Comparison of ENCODE assay signal across 1 cellular context in genomic region chr1:88935522-88936222, GRCh38.
TF ChIP-seq lines count a peak whose summit lies in the region.

No MANE protein-coding gene starts in this region.

TF ChIP-seq in HepG2, 621 proteins besides CTCF, POLR2A, EP300 and RAD21 (continued from another document and continues in another):
- TF ChIP-seq HMGXB3 (CRISPR knock-in tag; IDR thresholded peaks at IDR 0.05; ENCODE audit: borderline replicate concordance) (no peak), TIGD3 (CRISPR knock-in tag; IDR thresholded peaks at IDR 0.05; ENCODE audit: borderline replicate concordance) (no peak), ZNF251 (CRISPR knock-in tag; IDR thresholded peaks at IDR 0.05) (no peak), ZSCAN12 (CRISPR knock-in tag; IDR thresholded peaks at IDR 0.05) (no peak), PRDM10 (CRISPR knock-in tag; IDR thresholded peaks at IDR 0.05; ENCODE audit: low read depth) (peak; percentile 51; the same call in 1 of the 2 replicates), KDM6A (CRISPR knock-in tag; IDR thresholded peaks at IDR 0.05; ENCODE audit: low read depth) (peak; percentile 69), ZNF20 (CRISPR knock-in tag; IDR thresholded peaks at IDR 0.05) (no peak), ZNF772 (CRISPR knock-in tag; IDR thresholded peaks at IDR 0.05) (no peak), FOXJ3 (CRISPR knock-in tag; IDR thresholded peaks at IDR 0.05; ENCODE audit: borderline replicate concordance) (peak; percentile 81; the same call in 1 of the 2 replicates), ATF2 (CRISPR knock-in tag; IDR thresholded peaks at IDR 0.05) (0 out of 2 replicates have a peak, but pooled peaks have one; percentile 47), KAT2B (IDR thresholded peaks at IDR 0.05; ENCODE audit: borderline replicate concordance, low read depth, low read length) (no peak), ZBTB38 (CRISPR knock-in tag; IDR thresholded peaks at IDR 0.05) (no peak), ELF3 (CRISPR knock-in tag; IDR thresholded peaks at IDR 0.05) (0 out of 2 replicates have a peak, but pooled peaks have one; percentile 24), ZNF124 (CRISPR knock-in tag; IDR thresholded peaks at IDR 0.05) (no peak), ZNF670 (CRISPR knock-in tag; IDR thresholded peaks at IDR 0.05; ENCODE audit: borderline replicate concordance) (peak; percentile 28; the same call in 1 of the 2 replicates), TEF (CRISPR knock-in tag; IDR thresholded peaks at IDR 0.05) (0 out of 2 replicates have a peak, but pooled peaks have one; percentile 28), ZNF639 (CRISPR knock-in tag; conservative IDR thresholded peaks at IDR 0.05) (0 out of 2 replicates have a peak, but pooled peaks have one; percentile 4), GATAD1 (CRISPR knock-in tag; IDR thresholded peaks at IDR 0.05) (peak; percentile 45; the same call in 1 of the 2 replicates), HDAC2 (CRISPR knock-in tag; IDR thresholded peaks at IDR 0.05) (peak; percentile 59), CBX5 (CRISPR knock-in tag; IDR thresholded peaks at IDR 0.05; ENCODE audit: borderline replicate concordance) (no peak), ZNF205 (CRISPR knock-in tag; IDR thresholded peaks at IDR 0.05) (0 out of 2 replicates have a peak, but pooled peaks have one; percentile 28), DNMT3B (CRISPR knock-in tag; conservative IDR thresholded peaks at IDR 0.05) (0 out of 2 replicates have a peak, but pooled peaks have one; percentile 20), NKX3-1 (CRISPR knock-in tag; IDR thresholded peaks at IDR 0.05) (no peak), TBL1XR1 (IDR thresholded peaks at IDR 0.05; ENCODE audit: borderline replicate concordance, low read length, partially characterized antibody) (no peak), ZNF839 (CRISPR knock-in tag; IDR thresholded peaks at IDR 0.05; ENCODE audit: borderline replicate concordance) (no peak), HBP1 (CRISPR knock-in tag; IDR thresholded peaks at IDR 0.05; ENCODE audit: low read depth) (no peak), KIAA2018 (CRISPR knock-in tag; IDR thresholded peaks at IDR 0.05; ENCODE audit: borderline replicate concordance) (no peak), ISL2 (CRISPR knock-in tag; IDR thresholded peaks at IDR 0.05) (peak; percentile 65; the same call in 1 of the 2 replicates), HNF4A (CRISPR knock-in tag; IDR thresholded peaks at IDR 0.05) (peak; percentile 93), ZNF713 (CRISPR knock-in tag; IDR thresholded peaks at IDR 0.05) (no peak)
